8 cellular contexts compared by ENCODE assay signal in genomic region chr16:70437017-70437581, GRCh38. TPM values are rescaled to one million over a fixed set of nuclear protein-coding genes. Genes with fewer than 3 reads are reported as not detected.
DNase-seq lines count a peak whose midpoint lies in the region; ATAC-seq and TF ChIP-seq lines count a peak whose summit lies in the region.

No MANE protein-coding gene starts in this region.

- no peaks in the 10 kb centered on the region for H3K27me3 ChIP-seq in SJCRH30
- no peaks in the 10 kb centered on the region for H3K27me3 ChIP-seq in spleen (replicated peaks in 1 of 7)

- WGBS in spleen, 5 donors, result 59 to 75% (median 68%) methylated on average over 5 of the region's 5 CpGs

- CTCF ChIA-PET in activated naive CD4-positive, alpha-beta T cell treated with anti-CD3 and anti-CD28 coated beads for 36 hours (lab: Charles Lee), result interaction anchor here (0.6 kb wide), 1 partner anchor 13 kb away, joined by 3 read pairs; no protein-coding TSS in a partner anchor

- H3K27me3 Mint-ChIP-seq in activated naive CD4-positive, alpha-beta T cell treated with anti-CD3 and anti-CD28 coated beads for 36 hours (ENCODE audit: low read depth), result no peaks in the 10 kb centered on the region

- H3K36me3 ChIP-seq in SJCRH30 (no peaks in the 10 kb centered on the region), spleen (peaks cover 0 to 17% (median 0%) of the 10 kb centered on the region in 6 donors)

- TF ChIP-seq POLR2A in spleen (IDR thresholded peaks at IDR 0.05), result no peak

- H3K4me1 ChIP-seq in SJCRH30 (peaks cover 30% of the 10 kb centered on the region), spleen (peaks cover 33 to 76% (median 66%) of the 10 kb centered on the region in 6 donors)

- peaks cover 47% of the 10 kb centered on the region for H3K4me1 Mint-ChIP-seq in activated naive CD4-positive, alpha-beta T cell treated with anti-CD3 and anti-CD28 coated beads for 36 hours (ENCODE audit: low read depth)

- no peak for DNase-seq in activated naive CD4-positive, alpha-beta T cell treated with anti-CD3 and anti-CD28 coated beads for 36 hours
- DNase-seq in activated naive CD4-positive, alpha-beta T cell (lab: John Stamatoyannopoulos, UW), result no peak
- DNase-seq in SJCRH30, result peak; percentile 77 to 84
- peak; percentile 95 for DNase-seq in fibroblast of pulmonary artery (ENCODE audit: low read depth)
- DNase-seq in spleen, result no peak
- DNase-seq in NCI-H1105 (lab: John Stamatoyannopoulos, UW), result no peak

- H3K4me3 ChIP-seq in SJCRH30 (no peak overlapping the region; the same call in 1 of the 2 replicates), fibroblast of pulmonary artery (replicated peaks; ENCODE audit: low read depth, low read length) (peak overlapping the region; percentile 94), spleen (peak overlapping the region in 7 of 8 donors; percentile 50 to 94 (median 78))

- no peak overlapping the region for H3K27ac Mint-ChIP-seq in activated naive CD4-positive, alpha-beta T cell treated with anti-CD3 and anti-CD28 coated beads for 36 hours

- no peaks in the 10 kb centered on the region for H3K9me3 Mint-ChIP-seq in activated naive CD4-positive, alpha-beta T cell treated with anti-CD3 and anti-CD28 coated beads for 36 hours

- TF ChIP-seq CTCF in fibroblast of pulmonary artery (IDR thresholded peaks at IDR 0.05; ENCODE audit: low read length, missing control alignments) (no peak), spleen (IDR thresholded peaks at IDR 0.05 in 8 of 11, conservative IDR thresholded peaks at IDR 0.05 in 3 of 11) (no peak)

- H3K27ac ChIP-seq in SJCRH30, result no peak overlapping the region
- peak overlapping the region in 7 of 8 donors; percentile 46 to 92 (median 84) for H3K27ac ChIP-seq in spleen

- peak overlapping the region; percentile 91 for H3K4me3 Mint-ChIP-seq in activated naive CD4-positive, alpha-beta T cell treated with anti-CD3 and anti-CD28 coated beads for 36 hours

- H3K36me3 Mint-ChIP-seq in activated naive CD4-positive, alpha-beta T cell treated with anti-CD3 and anti-CD28 coated beads for 36 hours (ENCODE audit: low read depth), result no peaks in the 10 kb centered on the region

- ATAC-seq in HG03097 (IDR thresholded peaks at IDR 0.05; ENCODE audit: low FRiP score, unreplicated experiment) (no peak), HG02763 (IDR thresholded peaks at IDR 0.05; ENCODE audit: unreplicated experiment) (no peak)

- intact Hi-C loops in activated naive CD4-positive, alpha-beta T cell treated with anti-CD3 and anti-CD28 coated beads for 36 hours (cut with micrococcal nuclease), result no loop called here
- intact Hi-C loops in spleen (cut with DNase I; ENCODE audit: low total_unique reads), result loop anchor here (10.0 kb wide), 1 partner anchor 52 kb away; no protein-coding TSS in a partner anchor

- H3K9me3 ChIP-seq in SJCRH30 (replicated peaks) (no peaks in the 10 kb centered on the region), spleen (no peaks in the 10 kb centered on the region)

RNA-seq across cellular contexts. Expression of gene ST3GAL2, which starts 1.8 kb away (rescaled TPM):
- total RNA-seq in activated naive CD4-positive, alpha-beta T cell treated with anti-CD3 and anti-CD28 coated beads for 36 hours, result 1 to 10 TPM; 9.3 to 9.9 TPM
- 13.6 TPM in 2 replicates for total RNA-seq in SJCRH30 (2014; rRNA removed; shearing (Covaris generic))
- 10 to 100 TPM; 33.1 to 66.9 (median 48.1) TPM for total RNA-seq in spleen
- 10 to 100 TPM in 1 of 3 donors, 1 to 10 TPM in 2; 5.2 to 16.5 (median 7.2) TPM for polyA plus RNA-seq in spleen

RNA-seq across cellular contexts. Expression of gene FCSK, which starts 17.3 kb away (rescaled TPM):
- total RNA-seq in activated naive CD4-positive, alpha-beta T cell treated with anti-CD3 and anti-CD28 coated beads for 36 hours, result 10 to 100 TPM; 12.2 to 12.6 TPM
- total RNA-seq in SJCRH30 (2014; rRNA removed; shearing (Covaris generic)), result 1.6 and 1.9 TPM in 2 replicates
- 10 to 100 TPM; 20.8 to 31.9 (median 27.1) TPM for total RNA-seq in spleen
- polyA plus RNA-seq in spleen, result 10 to 100 TPM in 2 of 3 donors, 1 to 10 TPM in 1; 8.1 to 18.6 (median 16.7) TPM

Comparison
In these comparisons a context has a peak if more than half of its experiments do, and no peak if none do; other contexts are left out.
1. DNase-seq: peak in SJCRH30 (2 of 2) and fibroblast of pulmonary artery (single experiment); none in activated naive CD4-positive, alpha-beta T cell treated with anti-CD3 and anti-CD28 coated beads for 36 hours (single experiment), activated naive CD4-positive, alpha-beta T cell (0 of 4), spleen (single experiment) and NCI-H1105 (single experiment).